ENCODE assay signal across 11 cellular contexts in genomic region chr21:43312751-43313169, GRCh38.
DNase-seq lines count a peak whose midpoint lies in the region; ATAC-seq and TF ChIP-seq lines count a peak whose summit lies in the region.
"Had no signal": no experiment of that assay in that cellular context is flagged by ENCODE, and none has a peak within 500 bp of the region (broad histone marks: within the 10 kb centered on the region; RNA-seq: fewer than 3 reads in every experiment).

No MANE protein-coding gene starts in this region.

- H3K4me3 ChIP-seq in GM12865 (ENCODE audit: low read depth, low read length) = no peak overlapping the region
- H3K4me3 ChIP-seq: body of pancreas had no signal

- DNase-seq in GM12865 (ENCODE audit: low read depth) (peak; percentile 81), GM20000 (ENCODE audit: low spot score) (peak; percentile 59), NCI-H526 treated with DMSO at 0.1 percent for 48 hours (lab: John Stamatoyannopoulos, UW) (peak; percentile 95), left colon (peak; percentile 60 to 86), GM19238 (ENCODE audit: insufficient read length, low spot score) (no peak), mesenteric fat pad (ENCODE audit: low spot score) (no peak)
- DNase-seq: hippocampal formation; NCI-H1436 treated with DMSO at 0.1 percent for 48 hours; stimulated activated naive CD8-positive, alpha-beta T cell treated with anti-CD3 and anti-CD28 coated beads, Interleukin-15, Interleukin-2, amounts not matched to agents 100 U/mL and 50 U/mL, for 24 hours had no signal

- intact Hi-C loops in left colon (cut with DNase I, micrococcal nuclease) = no loop called here

- no peak for TF ChIP-seq CTCF in GM12865 (IDR thresholded peaks at IDR 0.05; ENCODE audit: insufficient read depth, low read depth, low read length, missing control alignments)
- TF ChIP-seq CTCF in GM20000 (IDR thresholded peaks at IDR 0.05; ENCODE audit: extremely low read depth, missing control alignments) = no peak

- ATAC-seq in left colon (peak; percentile 30), GM18517 (IDR thresholded peaks at IDR 0.05; ENCODE audit: unreplicated experiment) (no peak)
- ATAC-seq: body of pancreas; stimulated activated naive CD8-positive, alpha-beta T cell treated with anti-CD3 and anti-CD28 coated beads, Interleukin-15, Interleukin-2, amounts not matched to agents 100 U/mL and 50 U/mL, for 24 hours had no signal

Comparison
In these comparisons a context has a peak if more than half of its experiments do, and no peak if none do; other contexts are left out.
1. DNase-seq: peak in GM12865 (single experiment), GM20000 (single experiment), NCI-H526 treated with DMSO at 0.1 percent for 48 hours (single experiment) and left colon (2 of 2); none in GM19238 (single experiment) and mesenteric fat pad (single experiment).